15 cellular contexts compared by ENCODE assay signal in the genomic region with DNA sequence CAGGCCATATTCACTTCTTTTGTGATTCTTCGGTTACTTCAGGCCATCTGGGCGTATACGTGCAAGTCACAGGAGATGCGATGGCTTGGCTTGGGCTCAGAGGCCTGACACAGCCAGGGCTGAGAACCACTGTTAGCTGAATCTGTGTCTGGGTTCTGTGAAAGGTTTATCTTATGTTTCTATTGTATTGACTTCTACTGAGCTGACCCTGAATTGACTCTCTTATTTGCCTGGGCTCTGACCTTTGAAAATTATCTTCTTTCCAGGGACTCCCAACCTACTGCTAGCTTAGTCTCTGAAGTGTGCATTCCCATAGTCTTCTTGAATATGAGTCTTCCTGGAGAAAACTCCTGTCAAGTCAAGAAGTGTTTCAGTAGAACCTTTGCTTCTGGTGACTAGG.
DNase-seq lines count a peak whose midpoint lies in the region; ATAC-seq and TF ChIP-seq lines count a peak whose summit lies in the region.
"Had no signal": no experiment of that assay in that cellular context is flagged by ENCODE, and none has a peak within 500 bp of the region (broad histone marks: within the 10 kb centered on the region; RNA-seq: fewer than 3 reads in every experiment).

No MANE protein-coding gene starts in this region.

- 86% methylated on average over 4 of the region's 4 CpGs; no CpG with 5 or more reads in 1 of the 2 experiments for WGBS in endodermal cell (ENCODE audit: insufficient coverage in 1 of 2, insufficient read length in 1 of 2), 2 experiments
- no CpG with 5 or more reads among the region's 4 CpGs for WGBS in trophoblast cell (ENCODE audit: extremely low coverage, insufficient coverage, insufficient read length)

- H3K36me3 ChIP-seq in HUES6 (ENCODE audit: control insufficient read depth, insufficient read depth, low read length) = no peaks in the 10 kb centered on the region
- H3K36me3 ChIP-seq in endodermal cell (ENCODE audit: control insufficient read depth, insufficient read depth, low read length) = no peaks in the 10 kb centered on the region
- no peaks in the 10 kb centered on the region for H3K36me3 ChIP-seq in trophoblast cell (ENCODE audit: control insufficient read depth in 1 of 2, insufficient read depth in 2 of 2, low read length in 2 of 2)
- H3K36me3 ChIP-seq in H7 (replicated peaks; ENCODE audit: control insufficient read depth, insufficient read depth, low read length) = no peaks in the 10 kb centered on the region

- DNase-seq in endodermal cell = peak; percentile 62
- no peak for DNase-seq in trophoblast cell
- DNase-seq in H7 = no peak
- no peak for DNase-seq in activated T-cell treated with anti-CD3 and anti-CD28 coated beads, Interleukin-2, amount 50 U/mL, for 72 hours
- DNase-seq: ACHN; C1 segment of cervical spinal cord; CD4-positive, alpha-beta memory T cell; DMS79; GOT3; HCEC 1CT; HFFc6 had no signal

- H4K91ac ChIP-seq in trophoblast cell (ENCODE audit: low read depth, low read length) = peak overlapping the region; percentile 64

- TF ChIP-seq CTCF in C4-2B (conservative IDR thresholded peaks at IDR 0.05) = no peak
- TF ChIP-seq CTCF in endodermal cell (conservative IDR thresholded peaks at IDR 0.05) = no peak

- peaks cover 2% of the 10 kb centered on the region for H3K9me3 Mint-ChIP-seq in endodermal cell
- H3K9me3 Mint-ChIP-seq in activated T-cell treated with anti-CD3 and anti-CD28 coated beads, Interleukin-2, amount 50 U/mL, for 72 hours = no peaks in the 10 kb centered on the region
- H3K9me3 Mint-ChIP-seq: CD4-positive, alpha-beta memory T cell; HFFc6 had no signal

- H3K4me2 ChIP-seq in trophoblast cell (ENCODE audit: low read length) = no peak overlapping the region

- H3K27me3 ChIP-seq in HUES6 (ENCODE audit: control insufficient read depth, insufficient read depth, low read length) (no peaks in the 10 kb centered on the region), endodermal cell (ENCODE audit: control insufficient read depth, insufficient read depth, low read length, poor library complexity, severe bottlenecking) (no peaks in the 10 kb centered on the region), trophoblast cell (ENCODE audit: insufficient read depth, low read length) (no peaks in the 10 kb centered on the region), H7 (ENCODE audit: control insufficient read depth, insufficient read depth, low read length) (no peaks in the 10 kb centered on the region)

- H4K8ac ChIP-seq in trophoblast cell (ENCODE audit: low read depth, low read length) = no peak overlapping the region

- H3K9ac ChIP-seq in HUES6 (ENCODE audit: low read length) = peak overlapping the region; percentile 81
- H3K9ac ChIP-seq in endodermal cell (ENCODE audit: extremely low read depth, low read length, poor library complexity, severe bottlenecking) = no peak overlapping the region
- H3K9ac ChIP-seq in trophoblast cell (ENCODE audit: low read length) = no peak overlapping the region

- H3K4me3 ChIP-seq in HUES6 (ENCODE audit: low read depth, low read length) = peak overlapping the region; percentile 55; the same call in 1 of the 2 replicates
- H3K4me3 ChIP-seq in endodermal cell (ENCODE audit: low read length) = no peak overlapping the region
- H3K4me3 ChIP-seq in trophoblast cell (ENCODE audit: low read depth, low read length) = no peak overlapping the region
- no peak overlapping the region for H3K4me3 ChIP-seq in H7 (ENCODE audit: insufficient read depth, low read depth, low read length)

- no peak for ATAC-seq in HG02973 (IDR thresholded peaks at IDR 0.05; ENCODE audit: unreplicated experiment)
- ATAC-seq in activated T-cell treated with anti-CD3 and anti-CD28 coated beads, Interleukin-2, amount 50 U/mL, for 72 hours (replicated peaks in 1 of 2) = no peak

- H2BK120ac ChIP-seq in trophoblast cell (ENCODE audit: insufficient read depth, low read length, poor library complexity) = no peak overlapping the region

- no peak overlapping the region for H2BK5ac ChIP-seq in trophoblast cell (ENCODE audit: low read depth, low read length, poor library complexity)

- H3K4me3 Mint-ChIP-seq in endodermal cell = peak overlapping the region; percentile 45
- H3K4me3 Mint-ChIP-seq in activated T-cell treated with anti-CD3 and anti-CD28 coated beads, Interleukin-2, amount 50 U/mL, for 72 hours = no peak overlapping the region
- H3K4me3 Mint-ChIP-seq: B cell; CD4-positive, alpha-beta memory T cell; HFFc6 had no signal

- no peak overlapping the region for H3K23ac ChIP-seq in trophoblast cell (ENCODE audit: low read length)

- H2BK12ac ChIP-seq in trophoblast cell (ENCODE audit: low read length) = no peak overlapping the region

- H2AFZ ChIP-seq in trophoblast cell (ENCODE audit: insufficient read depth, low read length, poor library complexity) = no peak overlapping the region

- H3K4ac ChIP-seq in trophoblast cell (ENCODE audit: low read depth, low read length) = no peak overlapping the region

- H3K4me1 ChIP-seq in HUES6 (ENCODE audit: control insufficient read depth, insufficient read depth, low read length) = peaks cover 43% of the 10 kb centered on the region
- peaks cover 15% of the 10 kb centered on the region for H3K4me1 ChIP-seq in endodermal cell (ENCODE audit: control insufficient read depth, insufficient read depth, low read length)
- H3K4me1 ChIP-seq in trophoblast cell (ENCODE audit: control insufficient read depth in 1 of 2, insufficient read depth in 2 of 2, low read length in 2 of 2) = peaks cover 7 to 9% of the 10 kb centered on the region in 2 experiments

- peaks cover 3% of the 10 kb centered on the region for H3K79me1 ChIP-seq in trophoblast cell (ENCODE audit: low read length)

- no peaks in the 10 kb centered on the region for H3K36me3 Mint-ChIP-seq in endodermal cell (ENCODE audit: low read depth)
- no peaks in the 10 kb centered on the region for H3K36me3 Mint-ChIP-seq in activated T-cell treated with anti-CD3 and anti-CD28 coated beads, Interleukin-2, amount 50 U/mL, for 72 hours (ENCODE audit: insufficient read depth in 2 of 2)
- H3K36me3 Mint-ChIP-seq: CD4-positive, alpha-beta memory T cell had no signal

- peaks cover 33% of the 10 kb centered on the region for H3K27me3 Mint-ChIP-seq in endodermal cell (ENCODE audit: insufficient read depth)
- H3K27me3 Mint-ChIP-seq in activated T-cell treated with anti-CD3 and anti-CD28 coated beads, Interleukin-2, amount 50 U/mL, for 72 hours (ENCODE audit: low read depth) = no peaks in the 10 kb centered on the region
- H3K27me3 Mint-ChIP-seq: B cell; CD4-positive, alpha-beta memory T cell had no signal

- peak overlapping the region; percentile 32; the same call in 1 of the 2 replicates for H3K27ac ChIP-seq in C4-2B
- peak overlapping the region; percentile 94; the same call in 1 of the 2 replicates for H3K27ac ChIP-seq in HUES6 (ENCODE audit: low read depth, low read length)
- no peak overlapping the region for H3K27ac ChIP-seq in endodermal cell (ENCODE audit: low read depth, low read length)
- no peak overlapping the region for H3K27ac ChIP-seq in trophoblast cell (ENCODE audit: low read depth, low read length)

- no peaks in the 10 kb centered on the region for H3K9me3 ChIP-seq in HUES6 (ENCODE audit: control insufficient read depth, insufficient read depth, low read depth, low read length)
- H3K9me3 ChIP-seq in endodermal cell (ENCODE audit: control insufficient read depth, low read length) = no peaks in the 10 kb centered on the region
- no peaks in the 10 kb centered on the region for H3K9me3 ChIP-seq in trophoblast cell (ENCODE audit: insufficient read depth, low read depth, low read length)

- no peaks in the 10 kb centered on the region for H3K79me2 ChIP-seq in trophoblast cell (ENCODE audit: control insufficient read depth, insufficient read depth, low read length, poor library complexity)

- H3K14ac ChIP-seq in trophoblast cell (ENCODE audit: low read length) = no peak overlapping the region

- H2AK5ac ChIP-seq in trophoblast cell (ENCODE audit: low read length) = no peak overlapping the region

- peak overlapping the region; percentile 72 for H3K27ac Mint-ChIP-seq in endodermal cell
- no peak overlapping the region for H3K27ac Mint-ChIP-seq in activated T-cell treated with anti-CD3 and anti-CD28 coated beads, Interleukin-2, amount 50 U/mL, for 72 hours
- H3K27ac Mint-ChIP-seq: B cell; CD4-positive, alpha-beta memory T cell; HFFc6 had no signal

- H4K12ac ChIP-seq in trophoblast cell (ENCODE audit: low read depth, low read length) = no peak overlapping the region

- H3K18ac ChIP-seq in trophoblast cell (ENCODE audit: low read length) = no peak overlapping the region

- peaks cover 81% of the 10 kb centered on the region for H3K4me1 Mint-ChIP-seq in endodermal cell
- no peaks in the 10 kb centered on the region for H3K4me1 Mint-ChIP-seq in activated T-cell treated with anti-CD3 and anti-CD28 coated beads, Interleukin-2, amount 50 U/mL, for 72 hours (ENCODE audit: low read depth)
- H3K4me1 Mint-ChIP-seq: B cell; CD4-positive, alpha-beta memory T cell had no signal

Comparison
In these comparisons a context has a peak if more than half of its experiments do, and no peak if none do; other contexts are left out.
1. H3K27ac ChIP-seq: peak in C4-2B (single experiment) and HUES6 (single experiment); none in endodermal cell (single experiment) and trophoblast cell (single experiment).